In the genomic region with DNA sequence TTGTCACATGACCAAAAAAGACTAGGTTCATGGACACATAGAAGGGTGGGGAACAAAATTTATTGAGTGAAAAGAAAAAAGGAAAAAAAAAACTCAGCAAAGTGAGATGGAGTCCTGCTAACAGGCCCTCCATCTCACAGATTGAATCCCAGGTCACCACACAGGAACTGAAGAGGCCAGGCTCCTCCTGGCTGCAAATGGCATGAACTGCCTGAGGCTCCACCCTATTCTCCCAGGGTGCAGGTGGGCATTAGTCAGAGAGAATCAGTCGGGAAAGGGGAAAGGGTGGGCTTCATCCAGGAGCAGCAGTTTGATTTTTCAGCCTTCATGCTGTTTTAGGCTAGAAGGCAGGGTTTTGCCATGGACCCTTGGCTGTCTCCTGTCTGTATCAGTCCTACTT, we compare ENCODE assay signal across 19 cellular contexts.
A peak's percentile ranks its signal among the peaks of the same experiment; 100 is the strongest.
DNase-seq lines count a peak whose midpoint lies in the region; ATAC-seq and TF ChIP-seq lines count a peak whose summit lies in the region.
"Had no signal": no experiment of that assay in that cellular context is flagged by ENCODE, and none has a peak within 500 bp of the region (broad histone marks: within the 10 kb centered on the region; RNA-seq: fewer than 3 reads in every experiment).

No MANE protein-coding gene starts in this region.

- intact Hi-C loops in HCT116 (cut with micrococcal nuclease): loop anchor here (10.0 kb wide), 1 partner anchor 1590 kb away; no protein-coding TSS in a partner anchor

- no peak overlapping the region for H3K4me3 ChIP-seq in HCT116 (replicated peaks in 1 of 2; ENCODE audit: low read depth in 1 of 2, low read length in 2 of 2)
- H3K4me3 ChIP-seq in WERI-Rb-1 (ENCODE audit: low read depth, low read length): no peak overlapping the region

- TF ChIP-seq RAD21 in HCT116 (IDR thresholded peaks at IDR 0.05; ENCODE audit: low read depth): 0 out of 2 replicates have a peak, but pooled peaks have one; percentile 5

- peaks cover 1% of the 10 kb centered on the region for H3K4me1 Mint-ChIP-seq in progenitor cell of endocrine pancreas (ENCODE audit: low read depth)
- H3K4me1 Mint-ChIP-seq: CD8-positive, alpha-beta memory T cell had no signal

- no peaks in the 10 kb centered on the region for H3K27me3 Mint-ChIP-seq in progenitor cell of endocrine pancreas
- H3K27me3 Mint-ChIP-seq: CD8-positive, alpha-beta memory T cell had no signal

- H3K27me3 ChIP-seq in HCT116 (ENCODE audit: insufficient read depth, low read length) (no peaks in the 10 kb centered on the region), WERI-Rb-1 (ENCODE audit: insufficient read depth, low read depth, severe bottlenecking) (no peaks in the 10 kb centered on the region)

- BruUV-seq in HCT116 (replicated peaks; lab: Mats Ljungman, UMichigan): no TSS peak

- DNase-seq in HCT116 (ENCODE audit: low read depth, low spot score) (no peak), WERI-Rb-1 (no peak), iPS DF 19.7 (ENCODE audit: low read depth, low spot score) (peak; percentile 23), progenitor cell of endocrine pancreas (ENCODE audit: low spot score, unreplicated experiment) (no peak), foreskin melanocyte (no peak), DMS153 treated with DMSO at 0.1 percent for 48 hours (lab: John Stamatoyannopoulos, UW; ENCODE audit: unreplicated experiment) (no peak)
- DNase-seq: ACHN; C1 segment of cervical spinal cord; CD8-positive, alpha-beta memory T cell; DND-41; GOT3; HFFc6; NCI-H1417; NCI-H187; NCI-H2227 treated with DMSO at 0.1 percent for 48 hours; NCI-H510A treated with DMSO at 0.1 percent for 48 hours had no signal

- no peak overlapping the region for H3K9ac ChIP-seq in HCT116 (ENCODE audit: low read length)
- H3K9ac ChIP-seq: KMS-11 had no signal

- no peak overlapping the region for H3K4me3 Mint-ChIP-seq in progenitor cell of endocrine pancreas (ENCODE audit: low read depth)
- H3K4me3 Mint-ChIP-seq: CD8-positive, alpha-beta memory T cell; HFFc6 had no signal

- TF ChIP-seq CTCF in HCT116 (IDR thresholded peaks at IDR 0.05 in 2 of 3, conservative IDR thresholded peaks at IDR 0.05 in 1 of 3; ENCODE audit: borderline replicate concordance in 1 of 3, insufficient read depth in 1 of 3, low read depth in 2 of 3, low read length in 2 of 3) (peak in 2 of 3 experiments; percentile 16 to 20; a peak in 2 of 6 replicates), WERI-Rb-1 (IDR thresholded peaks at IDR 0.05; ENCODE audit: low read depth, low read length) (0 out of 2 replicates have a peak, but pooled peaks have one; percentile 7), progenitor cell of endocrine pancreas (IDR thresholded peaks at IDR 0.05; ENCODE audit: unreplicated experiment) (peak; percentile 10)

- no peak for TF ChIP-seq POLR2A in HCT116 (IDR thresholded peaks at IDR 0.05; ENCODE audit: borderline replicate concordance, extremely low read depth, insufficient read depth, insufficient read length)

- H3K9me3 ChIP-seq in HCT116 (ENCODE audit: control insufficient read depth in 1 of 2, insufficient read depth in 1 of 2, low read depth in 1 of 2, low read length in 2 of 2) (no peaks in the 10 kb centered on the region), WERI-Rb-1 (ENCODE audit: severe bottlenecking) (no peaks in the 10 kb centered on the region)

- no peaks in the 10 kb centered on the region for H3K9me2 ChIP-seq in HCT116 (ENCODE audit: insufficient read depth)

- no peaks in the 10 kb centered on the region for H4K20me1 ChIP-seq in HCT116 (ENCODE audit: insufficient read depth)

- no peak overlapping the region for H2AFZ ChIP-seq in HCT116 (ENCODE audit: low read depth, low read length, poor library complexity, severe bottlenecking)

- H3K27ac Mint-ChIP-seq in progenitor cell of endocrine pancreas: no peak overlapping the region
- H3K27ac Mint-ChIP-seq: CD8-positive, alpha-beta memory T cell; HFFc6 had no signal

- H3K79me2 ChIP-seq in HCT116 (ENCODE audit: insufficient read depth, low read length): no peaks in the 10 kb centered on the region

- H3K36me3 Mint-ChIP-seq in progenitor cell of endocrine pancreas (ENCODE audit: insufficient read depth): no peaks in the 10 kb centered on the region
- H3K36me3 Mint-ChIP-seq: CD8-positive, alpha-beta memory T cell had no signal

- H3K36me3 ChIP-seq in HCT116 (ENCODE audit: control insufficient read depth in 1 of 2, insufficient read depth in 2 of 2, low read length in 2 of 2) (no peaks in the 10 kb centered on the region), WERI-Rb-1 (no peaks in the 10 kb centered on the region)

- no peaks in the 10 kb centered on the region for H3K4me1 ChIP-seq in HCT116 (ENCODE audit: control insufficient read depth in 1 of 2, insufficient read depth in 2 of 2, low read length in 2 of 2)

- H3K4me2 ChIP-seq in HCT116 (ENCODE audit: low read length): no peak overlapping the region
- H3K4me2 ChIP-seq: KMS-11 had no signal

- H3K27ac ChIP-seq in HCT116 (ENCODE audit: low read depth, low read length) (no peak overlapping the region), WERI-Rb-1 (no peak overlapping the region)
- H3K27ac ChIP-seq: KMS-11 had no signal

- RAD21 ChIA-PET in HCT116 (lab: Charles Lee; ENCODE audit: low non-redundant PET in 1 of 2, low total read pairs in 2 of 2, uncharacterized antibody in 2 of 2, unreplicated experiment in 2 of 2): no interaction called here

- ATAC-seq in HCT116: peak; percentile 44; the same call in 1 of the 2 replicates
- no peak for ATAC-seq in GM19463 (IDR thresholded peaks at IDR 0.05; ENCODE audit: unreplicated experiment)
- ATAC-seq: Right ventricle myocardium inferior had no signal

- CTCF ChIA-PET in HCT116 (lab: Charles Lee): no interaction called here

- POLR2A ChIA-PET in HCT116 (lab: Charles Lee): no interaction called here

- H3K9me3 Mint-ChIP-seq in progenitor cell of endocrine pancreas (ENCODE audit: low read depth): no peaks in the 10 kb centered on the region

TF ChIP-seq in HCT116, 20 proteins besides CTCF, POLR2A, EP300 and RAD21:
- TF ChIP-seq, protein P1, sequence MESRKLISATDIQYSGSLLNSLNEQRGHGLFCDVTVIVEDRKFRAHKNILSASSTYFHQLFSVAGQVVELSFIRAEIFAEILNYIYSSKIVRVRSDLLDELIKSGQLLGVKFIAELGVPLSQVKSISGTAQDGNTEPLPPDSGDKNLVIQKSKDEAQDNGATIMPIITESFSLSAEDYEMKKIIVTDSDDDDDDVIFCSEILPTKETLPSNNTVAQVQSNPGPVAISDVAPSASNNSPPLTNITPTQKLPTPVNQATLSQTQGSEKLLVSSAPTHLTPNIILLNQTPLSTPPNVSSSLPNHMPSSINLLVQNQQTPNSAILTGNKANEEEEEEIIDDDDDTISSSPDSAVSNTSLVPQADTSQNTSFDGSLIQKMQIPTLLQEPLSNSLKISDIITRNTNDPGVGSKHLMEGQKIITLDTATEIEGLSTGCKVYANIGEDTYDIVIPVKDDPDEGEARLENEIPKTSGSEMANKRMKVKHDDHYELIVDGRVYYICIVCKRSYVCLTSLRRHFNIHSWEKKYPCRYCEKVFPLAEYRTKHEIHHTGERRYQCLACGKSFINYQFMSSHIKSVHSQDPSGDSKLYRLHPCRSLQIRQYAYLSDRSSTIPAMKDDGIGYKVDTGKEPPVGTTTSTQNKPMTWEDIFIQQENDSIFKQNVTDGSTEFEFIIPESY (IDR thresholded peaks at IDR 0.05; ENCODE audit: extremely low read depth, insufficient replicate concordance, low read length): no peak
- no peak for TF ChIP-seq JUND (IDR thresholded peaks at IDR 0.05)
- TF ChIP-seq POLR2AphosphoS5 (IDR thresholded peaks at IDR 0.05; ENCODE audit: low read depth, low read length): no peak
- no peak for TF ChIP-seq SP1 (IDR thresholded peaks at IDR 0.05; ENCODE audit: low read depth)
- TF ChIP-seq ZFX (IDR thresholded peaks at IDR 0.05): no peak
- no peak for TF ChIP-seq EZH2 (IDR thresholded peaks at IDR 0.05)
- no peak for TF ChIP-seq SIN3A (IDR thresholded peaks at IDR 0.05; ENCODE audit: low read depth)
- no peak for TF ChIP-seq ZNF274 (IDR thresholded peaks at IDR 0.05; ENCODE audit: low read depth, low read length)
- TF ChIP-seq, protein P2, sequence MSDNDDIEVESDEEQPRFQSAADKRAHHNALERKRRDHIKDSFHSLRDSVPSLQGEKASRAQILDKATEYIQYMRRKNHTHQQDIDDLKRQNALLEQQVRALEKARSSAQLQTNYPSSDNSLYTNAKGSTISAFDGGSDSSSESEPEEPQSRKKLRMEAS (IDR thresholded peaks at IDR 0.05): no peak
- no peak for TF ChIP-seq CEBPB (IDR thresholded peaks at IDR 0.05; ENCODE audit: low read depth)
- TF ChIP-seq EGR1 (IDR thresholded peaks at IDR 0.05; ENCODE audit: low read depth): no peak
- TF ChIP-seq, protein P3, sequence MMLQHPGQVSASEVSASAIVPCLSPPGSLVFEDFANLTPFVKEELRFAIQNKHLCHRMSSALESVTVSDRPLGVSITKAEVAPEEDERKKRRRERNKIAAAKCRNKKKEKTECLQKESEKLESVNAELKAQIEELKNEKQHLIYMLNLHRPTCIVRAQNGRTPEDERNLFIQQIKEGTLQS (IDR thresholded peaks at IDR 0.05): no peak
- TF ChIP-seq ELF1 (IDR thresholded peaks at IDR 0.05; ENCODE audit: borderline replicate concordance, low read depth): no peak
- no peak for TF ChIP-seq CBX3 (IDR thresholded peaks at IDR 0.05; ENCODE audit: low read depth)
- no peak for TF ChIP-seq SRF (IDR thresholded peaks at IDR 0.05; ENCODE audit: low read depth)
- no peak for TF ChIP-seq FOSL1 (IDR thresholded peaks at IDR 0.05; ENCODE audit: low read depth)
